In genomic region chr2:26540306-26540705, GRCh38 we compare ENCODE assay signal across 2 cellular contexts.
TF ChIP-seq lines count a peak whose summit lies in the region.

No MANE protein-coding gene starts in this region.

TF ChIP-seq in SK-N-SH, 30 proteins besides CTCF, POLR2A, EP300 and RAD21 (continued from another document):
- TF ChIP-seq, protein P1, sequence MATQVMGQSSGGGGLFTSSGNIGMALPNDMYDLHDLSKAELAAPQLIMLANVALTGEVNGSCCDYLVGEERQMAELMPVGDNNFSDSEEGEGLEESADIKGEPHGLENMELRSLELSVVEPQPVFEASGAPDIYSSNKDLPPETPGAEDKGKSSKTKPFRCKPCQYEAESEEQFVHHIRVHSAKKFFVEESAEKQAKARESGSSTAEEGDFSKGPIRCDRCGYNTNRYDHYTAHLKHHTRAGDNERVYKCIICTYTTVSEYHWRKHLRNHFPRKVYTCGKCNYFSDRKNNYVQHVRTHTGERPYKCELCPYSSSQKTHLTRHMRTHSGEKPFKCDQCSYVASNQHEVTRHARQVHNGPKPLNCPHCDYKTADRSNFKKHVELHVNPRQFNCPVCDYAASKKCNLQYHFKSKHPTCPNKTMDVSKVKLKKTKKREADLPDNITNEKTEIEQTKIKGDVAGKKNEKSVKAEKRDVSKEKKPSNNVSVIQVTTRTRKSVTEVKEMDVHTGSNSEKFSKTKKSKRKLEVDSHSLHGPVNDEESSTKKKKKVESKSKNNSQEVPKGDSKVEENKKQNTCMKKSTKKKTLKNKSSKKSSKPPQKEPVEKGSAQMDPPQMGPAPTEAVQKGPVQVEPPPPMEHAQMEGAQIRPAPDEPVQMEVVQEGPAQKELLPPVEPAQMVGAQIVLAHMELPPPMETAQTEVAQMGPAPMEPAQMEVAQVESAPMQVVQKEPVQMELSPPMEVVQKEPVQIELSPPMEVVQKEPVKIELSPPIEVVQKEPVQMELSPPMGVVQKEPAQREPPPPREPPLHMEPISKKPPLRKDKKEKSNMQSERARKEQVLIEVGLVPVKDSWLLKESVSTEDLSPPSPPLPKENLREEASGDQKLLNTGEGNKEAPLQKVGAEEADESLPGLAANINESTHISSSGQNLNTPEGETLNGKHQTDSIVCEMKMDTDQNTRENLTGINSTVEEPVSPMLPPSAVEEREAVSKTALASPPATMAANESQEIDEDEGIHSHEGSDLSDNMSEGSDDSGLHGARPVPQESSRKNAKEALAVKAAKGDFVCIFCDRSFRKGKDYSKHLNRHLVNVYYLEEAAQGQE (IDR thresholded peaks at IDR 0.05; ENCODE audit: low read depth, low read length), result peak; percentile 74

TF ChIP-seq in SK-N-SH treated with all-trans-retinoic acid at 6 μM for 48 hours, 23 proteins besides CTCF, POLR2A, EP300 and RAD21 (continued from another document):
- TF ChIP-seq POU6F1 (CRISPR knock-in tag; IDR thresholded peaks at IDR 0.05; ENCODE audit: borderline replicate concordance, low read depth) (no peak), ZFP3 (CRISPR knock-in tag; IDR thresholded peaks at IDR 0.05) (no peak), CSDC2 (CRISPR knock-in tag; IDR thresholded peaks at IDR 0.05) (no peak), TOX (CRISPR knock-in tag; IDR thresholded peaks at IDR 0.05; ENCODE audit: borderline replicate concordance) (no peak), ZC3H10 (CRISPR knock-in tag; IDR thresholded peaks at IDR 0.05) (no peak), OSR1 (CRISPR knock-in tag; IDR thresholded peaks at IDR 0.05) (no peak), ZFP30 (CRISPR knock-in tag; IDR thresholded peaks at IDR 0.05) (no peak), ARNTL (CRISPR knock-in tag; IDR thresholded peaks at IDR 0.05; ENCODE audit: borderline replicate concordance, low read depth) (no peak)
- TF ChIP-seq, protein P2, sequence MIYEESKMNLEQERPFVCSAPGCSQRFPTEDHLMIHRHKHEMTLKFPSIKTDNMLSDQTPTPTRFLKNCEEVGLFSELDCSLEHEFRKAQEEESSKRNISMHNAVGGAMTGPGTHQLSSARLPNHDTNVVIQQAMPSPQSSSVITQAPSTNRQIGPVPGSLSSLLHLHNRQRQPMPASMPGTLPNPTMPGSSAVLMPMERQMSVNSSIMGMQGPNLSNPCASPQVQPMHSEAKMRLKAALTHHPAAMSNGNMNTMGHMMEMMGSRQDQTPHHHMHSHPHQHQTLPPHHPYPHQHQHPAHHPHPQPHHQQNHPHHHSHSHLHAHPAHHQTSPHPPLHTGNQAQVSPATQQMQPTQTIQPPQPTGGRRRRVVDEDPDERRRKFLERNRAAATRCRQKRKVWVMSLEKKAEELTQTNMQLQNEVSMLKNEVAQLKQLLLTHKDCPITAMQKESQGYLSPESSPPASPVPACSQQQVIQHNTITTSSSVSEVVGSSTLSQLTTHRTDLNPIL (CRISPR knock-in tag; IDR thresholded peaks at IDR 0.05; ENCODE audit: low read depth), result no peak
